In genomic region chr19:48988286-48988685, GRCh38 we compare ENCODE assay signal across 1 cellular context.
TF ChIP-seq lines count a peak whose summit lies in the region.

No MANE protein-coding gene starts in this region.

TF ChIP-seq in endothelial cell of umbilical vein, 7 proteins besides CTCF, POLR2A, EP300 and RAD21:
- TF ChIP-seq POLR2AphosphoS5 (IDR thresholded peaks at IDR 0.05; ENCODE audit: insufficient read depth, low read depth, low read length) (no peak), MAX (IDR thresholded peaks at IDR 0.05; ENCODE audit: insufficient read depth, insufficient read length) (no peak), JUN (IDR thresholded peaks at IDR 0.05; ENCODE audit: borderline replicate concordance, insufficient read depth, insufficient read length, low read depth) (no peak), FOS (IDR thresholded peaks at IDR 0.05; ENCODE audit: borderline replicate concordance, insufficient read depth, low read length) (no peak), EZH2 (IDR thresholded peaks at IDR 0.05; ENCODE audit: borderline replicate concordance, low read depth, low read length, severe bottlenecking) (no peak), GATA2 (IDR thresholded peaks at IDR 0.05; ENCODE audit: insufficient read depth, insufficient read length, low read depth, low read length) (no peak), MYC (IDR thresholded peaks at IDR 0.05; ENCODE audit: low read depth, low read length) (no peak)
